ENCODE assay signal across 34 cellular contexts in genomic region chr10:103499881-103500280, GRCh38. TPM values are rescaled to one million over a fixed set of nuclear protein-coding genes. Genes with fewer than 3 reads are reported as not detected.
DNase-seq lines count a peak whose midpoint lies in the region; ATAC-seq and TF ChIP-seq lines count a peak whose summit lies in the region.
"Had no signal": no experiment of that assay in that cellular context is flagged by ENCODE, and none has a peak within 500 bp of the region (broad histone marks: within the 10 kb centered on the region; RNA-seq: fewer than 3 reads in every experiment).

No MANE protein-coding gene starts in this region.

- H3K27ac ChIP-seq in mesendoderm (ENCODE audit: low read depth, low read length) = no peak overlapping the region
- H3K27ac ChIP-seq in stomach = no peak overlapping the region
- H3K27ac ChIP-seq: breast epithelium, coronary artery, hepatocyte, neutrophil, Peyer's patch, psoas muscle had no signal

- TF ChIP-seq CTCF in brain (conservative IDR thresholded peaks at IDR 0.05) = no peak
- TF ChIP-seq CTCF in stomach (IDR thresholded peaks at IDR 0.05) = no peak

- H3K4ac ChIP-seq in mesendoderm (ENCODE audit: low read depth, low read length) = no peak overlapping the region

- peaks cover 66% of the 10 kb centered on the region for H3K4me1 Mint-ChIP-seq in brain
- H3K4me1 Mint-ChIP-seq: activated B cell treated with CpG ODN at 0.5 μM for 24 hours had no signal

- ATAC-seq in left lobe of liver (no peak), HG03139 (IDR thresholded peaks at IDR 0.05; ENCODE audit: unreplicated experiment) (no peak)
- ATAC-seq: activated CD8-positive, alpha-beta memory T cell treated with anti-CD3 and anti-CD28 coated beads, Interleukin-2, amount 10 ng/mL, durations not matched to agents 7 days and 5 days; left ventricle myocardium superior; psoas muscle had no signal

- H2BK120ac ChIP-seq in mesendoderm (ENCODE audit: low read depth, low read length) = no peak overlapping the region

- H3K4me3 Mint-ChIP-seq in brain = peak overlapping the region in 3 of 5 experiments; percentile 2 to 8 (median 4)
- H3K4me3 Mint-ChIP-seq: activated B cell treated with CpG ODN at 0.5 μM for 24 hours; activated CD8-positive, alpha-beta memory T cell treated with anti-CD3 and anti-CD28 coated beads, Interleukin-2, amount 10 ng/mL, durations not matched to agents 7 days and 5 days; CD4-positive, alpha-beta memory T cell had no signal

- no peak overlapping the region for H2AK5ac ChIP-seq in mesendoderm (ENCODE audit: low read length)

- no peak for TF ChIP-seq POLR2A in stomach (IDR thresholded peaks at IDR 0.05)

- no peak for TF ChIP-seq EP300 in stomach (IDR thresholded peaks at IDR 0.05)

- no peak overlapping the region for H3K23ac ChIP-seq in mesendoderm (ENCODE audit: low read length)

- H3K36me3 Mint-ChIP-seq in brain = no peaks in the 10 kb centered on the region
- H3K36me3 Mint-ChIP-seq: activated CD8-positive, alpha-beta memory T cell treated with anti-CD3 and anti-CD28 coated beads, Interleukin-2, amount 10 ng/mL, durations not matched to agents 7 days and 5 days; CD4-positive, alpha-beta memory T cell had no signal

- H4K8ac ChIP-seq in mesendoderm (ENCODE audit: low read depth, low read length) = no peak overlapping the region

- no peak overlapping the region for H2BK5ac ChIP-seq in mesendoderm (ENCODE audit: low read length)

- intact Hi-C loops in stomach (cut with DNase I; ENCODE audit: low total_unique reads) = no loop called here

- no peaks in the 10 kb centered on the region for H3K9me3 ChIP-seq in stomach
- H3K9me3 ChIP-seq: breast epithelium, neutrophil, Peyer's patch, psoas muscle had no signal

- no peaks in the 10 kb centered on the region for H3K79me2 ChIP-seq in mesendoderm (ENCODE audit: control insufficient read depth, insufficient read depth, low read length)
- H3K79me2 ChIP-seq: hepatocyte had no signal

- H3K27me3 ChIP-seq in mesendoderm (ENCODE audit: insufficient read depth, low read length, poor library complexity) (peaks cover 8% of the 10 kb centered on the region), stomach (peaks cover 0 to 43% (median 14%) of the 10 kb centered on the region in 3 donors)

- peak; percentile 39 for DNase-seq in Ammon's horn (ENCODE audit: low spot score)
- DNase-seq in M059J (ENCODE audit: low read depth) = peak; percentile 48
- peak; percentile 75 for DNase-seq in mesendoderm
- DNase-seq in left lobe of liver (ENCODE audit: low spot score) = no peak
- DNase-seq in NCI-H1930 (lab: John Stamatoyannopoulos, UW) = no peak
- no peak for DNase-seq in stomach
- DNase-seq: activated B cell treated with CpG ODN at 0.5 μM for 24 hours; activated CD4-positive, alpha-beta T cell treated with anti-CD3 and anti-CD28 coated beads, Interleukin-2, amount 50 U/mL, for 1 hour; activated CD8-positive, alpha-beta memory T cell treated with anti-CD3 and anti-CD28 coated beads, Interleukin-2, amount 10 ng/mL, durations not matched to agents 7 days and 5 days; activated naive CD4-positive, alpha-beta T cell; activated T-cell treated with anti-CD3 and anti-CD28 coated beads, Interleukin-2, amount 50 U/mL, for 48 hours; AML-193; amniotic stem cell; CD4-positive, alpha-beta memory T cell; effector memory CD4-positive, alpha-beta T cell; erythroblast; KBM-7; left ventricle myocardium superior; NCI-H1436; NCI-H510A; Peyer's patch; psoas muscle; SHP77 treated with DMSO at 0.1 percent for 48 hours; stimulated activated CD4-positive, alpha-beta T cell treated with anti-CD3 and anti-CD28 coated beads, Interleukin-2, amount 100 ng/mL, for 24 hours; trophoblast cell had no signal

- no peak overlapping the region for H4K5ac ChIP-seq in mesendoderm (ENCODE audit: low read length)

- H2BK15ac ChIP-seq in mesendoderm (replicated peaks; ENCODE audit: low read depth) = no peak overlapping the region

- no peak overlapping the region for H3K4me3 ChIP-seq in mesendoderm (ENCODE audit: low read length)
- H3K4me3 ChIP-seq in stomach = no peak overlapping the region
- H3K4me3 ChIP-seq: breast epithelium, coronary artery, hepatocyte, Peyer's patch, psoas muscle had no signal

- H3K4me2 ChIP-seq in mesendoderm (ENCODE audit: low read length) = no peak overlapping the region
- H3K4me2 ChIP-seq: hepatocyte had no signal

- H3K79me1 ChIP-seq in mesendoderm (ENCODE audit: low read length) = no peaks in the 10 kb centered on the region

- peak overlapping the region in 3 of 5 experiments; percentile 6 to 89 (median 59) for H3K27ac Mint-ChIP-seq in brain
- H3K27ac Mint-ChIP-seq: activated B cell treated with CpG ODN at 0.5 μM for 24 hours; activated CD8-positive, alpha-beta memory T cell treated with anti-CD3 and anti-CD28 coated beads, Interleukin-2, amount 10 ng/mL, durations not matched to agents 7 days and 5 days had no signal

- H3K56ac ChIP-seq in mesendoderm (ENCODE audit: low read length) = no peak overlapping the region

- peaks cover 0 to 10% (median 3%) of the 10 kb centered on the region in 5 experiments for H3K9me3 Mint-ChIP-seq in brain
- H3K9me3 Mint-ChIP-seq: activated B cell treated with CpG ODN at 0.5 μM for 24 hours had no signal

- no peaks in the 10 kb centered on the region for H3K36me3 ChIP-seq in mesendoderm (ENCODE audit: control insufficient read depth, insufficient read depth, low read length)
- H3K36me3 ChIP-seq in stomach = no peaks in the 10 kb centered on the region
- H3K36me3 ChIP-seq: breast epithelium, neutrophil, Peyer's patch had no signal

- peaks cover 25% of the 10 kb centered on the region for H3K27me3 Mint-ChIP-seq in brain

- no peaks in the 10 kb centered on the region for H3K4me1 ChIP-seq in mesendoderm (ENCODE audit: control insufficient read depth, low read depth, low read length)
- H3K4me1 ChIP-seq in stomach = peaks cover 0 to 9% (median 5%) of the 10 kb centered on the region in 4 donors
- H3K4me1 ChIP-seq: breast epithelium, Peyer's patch, psoas muscle had no signal

- no peak overlapping the region for H3K9ac ChIP-seq in mesendoderm (ENCODE audit: low read length)

- no peak overlapping the region for H3K18ac ChIP-seq in mesendoderm (ENCODE audit: low read length)

- WGBS in mesendoderm (ENCODE audit: extremely low coverage, insufficient coverage, low lambda C conversion rate) = no CpG with 5 or more reads among the region's 7 CpGs
- 48 to 73% (median 53%) methylated on average over 7 of the region's 7 CpGs for WGBS in stomach, 5 donors

RNA-seq across cellular contexts. Expression of gene NEURL1, which starts 6.4 kb away (rescaled TPM):
- total RNA-seq in M059J (2014; rRNA removed; shearing (Covaris generic)) = 4.5 and 19.9 TPM in 2 replicates
- polyA plus RNA-seq in brain (ENCODE audit: insufficient read depth, low read depth, low replicate concordance) (71.6 TPM), stomach (1 to 10 TPM; 1.2 to 9.5 (median 2.7) TPM)
- polyA plus RNA-seq in mesendoderm (2013, experiment 1 of 2) = 0.20 TPM
- polyA plus RNA-seq in mesendoderm (2013, experiment 2 of 2) = 0.20 TPM
- total RNA-seq in left lobe of liver (1.7 TPM), stomach (100 to 1,000 TPM in 1 of 5 donors, 1 to 10 TPM in 3, under 1 TPM in 1; 0.89 to 136 (median 3.3) TPM)
- total RNA-seq: HT1080, left ventricle myocardium superior had no signal

RNA-seq across cellular contexts. Expression of gene CALHM3, which starts 20.8 kb away (rescaled TPM):
- 0.39 TPM in 1 of 2 replicates, not detected in the other for total RNA-seq in M059J (2014; rRNA removed; shearing (Covaris generic))
- not detected for polyA plus RNA-seq in brain (ENCODE audit: insufficient read depth, low read depth, low replicate concordance)
- polyA plus RNA-seq in mesendoderm (2013, experiment 1 of 2) = 0.18 TPM
- polyA plus RNA-seq in mesendoderm (2013, experiment 2 of 2) = 0.21 TPM
- total RNA-seq in left lobe of liver = not detected
- not detected for total RNA-seq in stomach
- polyA plus RNA-seq in stomach = not detected
- total RNA-seq: activated B cell treated with CpG ODN at 0.5 μM for 24 hours; activated CD8-positive, alpha-beta memory T cell treated with anti-CD3 and anti-CD28 coated beads, Interleukin-2, amount 10 ng/mL, durations not matched to agents 7 days and 5 days; breast epithelium; CD4-positive, alpha-beta memory T cell; hepatocyte; HT1080; left ventricle myocardium superior; Peyer's patch; psoas muscle; skeletal muscle tissue had no signal
- polyA plus RNA-seq: CD4-positive, alpha-beta memory T cell; hepatocyte; psoas muscle had no signal

RNA-seq across cellular contexts. Expression of gene CALHM1, which starts 41.2 kb away (rescaled TPM):
- total RNA-seq in M059J (2014; rRNA removed; shearing (Covaris generic)) = not detected in 2 replicates
- polyA plus RNA-seq in brain (ENCODE audit: insufficient read depth, low read depth, low replicate concordance) (0.37 TPM), stomach (not detected)
- 0.07 TPM for polyA plus RNA-seq in mesendoderm (2013, experiment 1 of 2)
- polyA plus RNA-seq in mesendoderm (2013, experiment 2 of 2) = 0.08 TPM
- total RNA-seq in left lobe of liver (not detected), stomach (not detected)
- total RNA-seq: breast epithelium; CD4-positive, alpha-beta memory T cell; fibroblast of villous mesenchyme; hepatocyte; HT1080; left ventricle myocardium superior; psoas muscle; skeletal muscle tissue had no signal
- polyA plus RNA-seq: CD4-positive, alpha-beta memory T cell; psoas muscle had no signal

RNA-seq across cellular contexts. Expression of gene CALHM2, which starts 47.7 kb away (rescaled TPM):
- 33.3 and 37.7 TPM in 2 replicates for total RNA-seq in M059J (2014; rRNA removed; shearing (Covaris generic))
- polyA plus RNA-seq in brain (ENCODE audit: insufficient read depth, low read depth, low replicate concordance) (29.1 TPM), stomach (10 to 100 TPM in 2 of 3 donors, 1 to 10 TPM in 1; 7.4 to 13.3 (median 12.7) TPM)
- 1.8 TPM for polyA plus RNA-seq in mesendoderm (2013, experiment 1 of 2)
- 1.8 TPM for polyA plus RNA-seq in mesendoderm (2013, experiment 2 of 2)
- total RNA-seq in left lobe of liver (3.6 TPM), stomach (10 to 100 TPM in 2 of 5 donors, 1 to 10 TPM in 3; 1.8 to 30.1 (median 6.4) TPM)
- total RNA-seq: HT1080 had no signal

Comparison
In these comparisons a context has a peak if more than half of its experiments do, and no peak if none do; other contexts are left out.
1. DNase-seq: peak in Ammon's horn (single experiment), M059J (single experiment) and mesendoderm (single experiment); none in left lobe of liver (single experiment), NCI-H1930 (0 of 2) and stomach (single experiment).